ENCODE assay signal across 10 cellular contexts in genomic region chr18:62183578-62184195, GRCh38. TPM values are rescaled to one million over a fixed set of nuclear protein-coding genes. Genes with fewer than 3 reads are reported as not detected.
DNase-seq lines count a peak whose midpoint lies in the region; ATAC-seq, FAIRE-seq and TF ChIP-seq lines count a peak whose summit lies in the region.
"Had no signal": no experiment of that assay in that cellular context is flagged by ENCODE, and none has a peak within 500 bp of the region (broad histone marks: within the 10 kb centered on the region; RNA-seq: fewer than 3 reads in every experiment).

No MANE protein-coding gene starts in this region.

- H3K27ac ChIP-seq in RWPE2 (ENCODE audit: poor library complexity, severe bottlenecking): no peak overlapping the region
- H3K27ac ChIP-seq: BLaER1 had no signal

- TF ChIP-seq CTCF in RWPE2 (IDR thresholded peaks at IDR 0.05; ENCODE audit: poor library complexity, severe bottlenecking): peak; percentile 99
- peak; percentile 93 for TF ChIP-seq CTCF in cardiac fibroblast (IDR thresholded peaks at IDR 0.05; ENCODE audit: low read depth, low read length)
- TF ChIP-seq CTCF in type B pancreatic cell (conservative IDR thresholded peaks at IDR 0.05): peak; percentile 98

- no peaks in the 10 kb centered on the region for H3K27me3 Mint-ChIP-seq in type B pancreatic cell

- H3K36me3 ChIP-seq in RWPE2 (ENCODE audit: low read depth): no peaks in the 10 kb centered on the region
- H3K36me3 ChIP-seq: BLaER1 had no signal

- no peak overlapping the region for H3K4me3 Mint-ChIP-seq in type B pancreatic cell

- H3K4me3 ChIP-seq in Jurkat, Clone E6-1 (ENCODE audit: low read length): no peak overlapping the region
- no peak overlapping the region for H3K4me3 ChIP-seq in RWPE2 (ENCODE audit: severe bottlenecking)
- H3K4me3 ChIP-seq in cardiac fibroblast (replicated peaks in 1 of 2; ENCODE audit: low read depth in 2 of 2, low read length in 2 of 2): no peak overlapping the region
- H3K4me3 ChIP-seq: BLaER1 had no signal

- no peaks in the 10 kb centered on the region for H3K9me3 ChIP-seq in RWPE2 (ENCODE audit: severe bottlenecking)
- H3K9me3 ChIP-seq: BLaER1 had no signal

- no peaks in the 10 kb centered on the region for H3K36me3 Mint-ChIP-seq in type B pancreatic cell

- H3K27me3 ChIP-seq in RWPE2 (ENCODE audit: insufficient read depth, poor library complexity, severe bottlenecking): no peaks in the 10 kb centered on the region
- H3K27me3 ChIP-seq: BLaER1 had no signal

- FAIRE-seq in HTR-8/SVneo (lab: Jason Lieb, UNC): no peak

- H3K4me1 Mint-ChIP-seq in type B pancreatic cell (ENCODE audit: unreplicated experiment): peaks cover 10% of the 10 kb centered on the region

- peaks cover 6% of the 10 kb centered on the region for H3K4me1 ChIP-seq in RWPE2 (ENCODE audit: insufficient read depth, poor library complexity, severe bottlenecking)

- no peaks in the 10 kb centered on the region for H3K9me3 Mint-ChIP-seq in type B pancreatic cell
- H3K9me3 Mint-ChIP-seq: activated naive CD4-positive, alpha-beta T cell treated with anti-CD3 and anti-CD28 coated beads, Interleukin-2, amount 50 U/mL, for 72 hours had no signal

- peak; percentile 23 for DNase-seq in DMS153 treated with DMSO at 0.1 percent for 48 hours (lab: John Stamatoyannopoulos, UW; ENCODE audit: unreplicated experiment)
- DNase-seq in DMS153 (lab: John Stamatoyannopoulos, UW): no peak
- DNase-seq in Jurkat, Clone E6-1 (ENCODE audit: low read depth, low spot score): peak; percentile 59
- DNase-seq in RWPE2 (ENCODE audit: low spot score): no peak
- peak; percentile 78 to 81 for DNase-seq in cardiac fibroblast (ENCODE audit: low read depth in 2 of 2)
- DNase-seq in medulla oblongata (ENCODE audit: extremely low spot score): peak; percentile 76
- DNase-seq in type B pancreatic cell (ENCODE audit: extremely low spot score, unreplicated experiment): no peak
- no peak for DNase-seq in HTR-8/SVneo (ENCODE audit: insufficient read length, low spot score)

- no peak for ATAC-seq in RWPE2 (ENCODE audit: low read depth)
- ATAC-seq: activated naive CD4-positive, alpha-beta T cell treated with anti-CD3 and anti-CD28 coated beads, Interleukin-2, amount 50 U/mL, for 72 hours had no signal

- peak overlapping the region; percentile 28 for H3K27ac Mint-ChIP-seq in type B pancreatic cell

RNA-seq across cellular contexts. Expression of gene PIGN, which starts 3.2 kb away (rescaled TPM):
- polyA plus RNA-seq in Jurkat, Clone E6-1 (2012; ENCODE audit: insufficient read depth, insufficient read length): 13.3 TPM
- 33.8 and 36.1 TPM in 2 replicates for total RNA-seq in type B pancreatic cell (ENCODE audit: low replicate concordance)

RNA-seq across cellular contexts. Expression of gene RELCH, which starts 3.4 kb away (rescaled TPM):
- 13.5 TPM for polyA plus RNA-seq in Jurkat, Clone E6-1 (2012; ENCODE audit: insufficient read depth, insufficient read length)
- 27.4 and 30.6 TPM in 2 replicates for total RNA-seq in type B pancreatic cell (ENCODE audit: low replicate concordance)

Comparison
In these comparisons a context has a peak if more than half of its experiments do, and no peak if none do; other contexts are left out.
1. DNase-seq: peak in DMS153 treated with DMSO at 0.1 percent for 48 hours (single experiment), Jurkat, Clone E6-1 (single experiment), cardiac fibroblast (2 of 2) and medulla oblongata (single experiment); none in DMS153 (single experiment), RWPE2 (single experiment), type B pancreatic cell (single experiment) and HTR-8/SVneo (single experiment).
2. Peak in every context shown above with its lines, with median percentiles within 50 percentile points of each other: CTCF ChIP-seq.